ENCODE assay signal across 12 cellular contexts in the genomic region with DNA sequence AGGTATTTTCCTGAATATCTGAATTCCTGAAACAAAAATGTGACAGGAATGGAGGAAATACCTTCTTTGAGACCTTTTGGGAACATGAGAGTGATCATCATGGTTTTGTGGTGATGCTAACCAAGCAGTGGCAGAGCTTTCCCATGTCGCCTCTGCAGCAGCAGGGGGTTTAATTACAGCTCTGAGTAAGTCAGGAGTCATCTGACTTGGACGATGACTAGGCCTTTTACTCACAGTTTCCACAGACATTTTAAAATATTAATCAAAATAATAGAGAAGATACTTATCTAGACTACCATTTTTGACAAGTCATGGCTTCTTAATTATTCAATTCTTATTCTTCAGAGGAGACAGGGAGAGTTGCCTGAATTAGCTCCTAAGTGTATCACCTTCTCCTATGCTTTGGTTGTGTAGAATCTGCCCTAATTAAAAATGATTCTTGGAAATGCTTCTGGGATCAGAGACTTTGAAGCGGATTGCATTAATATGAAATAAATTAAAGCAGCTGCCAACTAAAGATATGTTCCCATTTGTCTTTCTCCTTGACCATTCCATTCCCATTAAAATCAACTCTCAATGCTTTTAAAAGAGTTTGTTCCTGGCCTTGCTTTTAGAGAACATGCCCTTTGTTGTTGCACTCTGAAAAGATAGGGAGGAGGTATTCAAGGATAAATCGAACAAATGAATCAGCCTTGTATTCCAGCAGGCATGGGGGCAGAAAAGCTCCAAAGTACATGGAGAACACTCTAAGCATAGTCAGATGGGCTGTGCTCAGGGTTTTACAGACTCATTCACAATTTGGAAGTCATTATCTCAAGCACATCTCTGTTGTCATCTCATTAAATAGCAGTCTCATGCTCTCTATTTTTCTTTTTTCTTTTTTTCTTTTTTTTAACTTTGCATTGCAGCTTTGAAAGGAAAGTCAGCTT. TPM values are rescaled to one million over a fixed set of nuclear protein-coding genes. Genes with fewer than 3 reads are reported as not detected.
DNase-seq lines count a peak whose midpoint lies in the region; ATAC-seq and TF ChIP-seq lines count a peak whose summit lies in the region.
"Had no signal": no experiment of that assay in that cellular context is flagged by ENCODE, and none has a peak within 500 bp of the region (broad histone marks: within the 10 kb centered on the region; RNA-seq: fewer than 3 reads in every experiment).

No MANE protein-coding gene starts in this region.

- H3K27ac ChIP-seq in uterus = no peak overlapping the region
- H3K27ac ChIP-seq: tibial nerve had no signal

- H3K27me3 ChIP-seq in adipocyte (replicated peaks; ENCODE audit: control insufficient read depth, insufficient read depth, low read length) (no peaks in the 10 kb centered on the region), uterus (no peaks in the 10 kb centered on the region)
- H3K27me3 ChIP-seq: tibial nerve had no signal

- H3K4me1 ChIP-seq in adipocyte (ENCODE audit: control insufficient read depth, insufficient read depth, low read length) (peaks cover 23% of the 10 kb centered on the region), uterus (no peaks in the 10 kb centered on the region)
- H3K4me1 ChIP-seq: tibial nerve had no signal

- intact Hi-C loops in uterus (cut with DNase I; ENCODE audit: low total_unique reads) = no loop called here

- no peak for ATAC-seq in HG03159 (IDR thresholded peaks at IDR 0.05; ENCODE audit: unreplicated experiment)
- ATAC-seq in HG02571 (IDR thresholded peaks at IDR 0.05; ENCODE audit: unreplicated experiment) = no peak

- no peak for TF ChIP-seq CTCF in AG10803 (conservative IDR thresholded peaks at IDR 0.05; ENCODE audit: low read length)
- TF ChIP-seq CTCF in uterus (IDR thresholded peaks at IDR 0.05) = no peak

- H3K9ac ChIP-seq in adipocyte (ENCODE audit: low read length) = peak overlapping the region; percentile 55

- no peak for TF ChIP-seq POLR2A in uterus (IDR thresholded peaks at IDR 0.05)

- H3K4me3 ChIP-seq in AG10803 (ENCODE audit: low read length) (no peak overlapping the region), adipocyte (ENCODE audit: low read length) (peak overlapping the region; percentile 11), uterus (no peak overlapping the region)
- H3K4me3 ChIP-seq: tibial nerve had no signal

- peaks cover 5% of the 10 kb centered on the region for H3K9me3 ChIP-seq in adipocyte (ENCODE audit: control insufficient read depth, low read length)
- H3K9me3 ChIP-seq in uterus = no peaks in the 10 kb centered on the region
- H3K9me3 ChIP-seq: tibial nerve had no signal

- peak; percentile 88 for DNase-seq in AG10803 (ENCODE audit: low read depth)
- DNase-seq in HS-27A (ENCODE audit: low read depth) = peak; percentile 58
- peak; percentile 60 for DNase-seq in adipocyte (ENCODE audit: low read depth)
- peak; percentile 61 for DNase-seq in kidney glomerular epithelial cell (lab: John Stamatoyannopoulos, UW)
- no peak for DNase-seq in activated T-cell treated with anti-CD3 and anti-CD28 coated beads for 4 hours
- no peak for DNase-seq in uterus
- DNase-seq: GF-D8, NCI-H1105 had no signal

- H3K36me3 ChIP-seq in adipocyte (ENCODE audit: control insufficient read depth, insufficient read depth, low read length, severe bottlenecking) (no peaks in the 10 kb centered on the region), uterus (no peaks in the 10 kb centered on the region)
- H3K36me3 ChIP-seq: tibial nerve had no signal

RNA-seq across cellular contexts. Expression of gene IFNG-AS1, which starts 7.7 kb away (rescaled TPM):
- not detected for total RNA-seq in uterus
- total RNA-seq: lung microvascular endothelial cell, tibial nerve had no signal

Comparison
In these comparisons a context has a peak if more than half of its experiments do, and no peak if none do; other contexts are left out.
1. DNase-seq: peak in AG10803 (single experiment), HS-27A (single experiment), adipocyte (single experiment) and kidney glomerular epithelial cell (single experiment); none in activated T-cell treated with anti-CD3 and anti-CD28 coated beads for 4 hours (single experiment) and uterus (0 of 2).